ENCODE assay signal across 29 cellular contexts in genomic region chr4:25184056-25184455, GRCh38.
"Had no signal": no experiment of that assay in that cellular context is flagged by ENCODE, and none has a peak within 500 bp of the region (broad histone marks: within the 10 kb centered on the region; RNA-seq: fewer than 3 reads in every experiment).

No MANE protein-coding gene starts in this region.

- H3K9ac ChIP-seq: parathyroid adenoma had no signal

- H3K27ac Mint-ChIP-seq: activated naive CD4-positive, alpha-beta T cell treated with anti-CD3 and anti-CD28 coated beads, Interleukin-2, amount 10 ng/mL, durations not matched to agents 7 days and 5 days; activated naive CD8-positive, alpha-beta T cell treated with anti-CD3 and anti-CD28 coated beads, Interleukin-2, amount 10 ng/mL, durations not matched to agents 7 days and 5 days; mesothelial cell of epicardium; T-cell; T-helper 2 cell treated with Interferon-gamma antibody and Interleukin-4, amounts not matched to agents 5 μg/mL and 100 μg/mL, for 36 hours had no signal

- DNase-seq: activated CD4-positive, alpha-beta T cell treated with anti-CD3 and anti-CD28 coated beads for 4 hours; activated CD4-positive, alpha-beta T cell treated with anti-CD3 and anti-CD28 coated beads, Interleukin-2, amount 50 U/mL, for 4 hours; activated effector memory CD4-positive, alpha-beta T cell treated with anti-CD3 and anti-CD28 coated beads, Interleukin-2, amount 50 U/mL, for 16 hours; activated naive CD4-positive, alpha-beta T cell treated with anti-CD3 and anti-CD28 coated beads, Interleukin-2, amount 10 ng/mL, durations not matched to agents 7 days and 5 days; activated naive CD8-positive, alpha-beta T cell treated with anti-CD3 and anti-CD28 coated beads, Interleukin-2, amount 10 ng/mL, durations not matched to agents 7 days and 5 days; amniotic stem cell; brain microvascular endothelial cell; dorsolateral prefrontal cortex; effector memory CD4-positive, alpha-beta T cell; head of caudate nucleus; hippocampal formation; left cardiac atrium; mammary epithelial cell; naive thymus-derived CD4-positive, alpha-beta T cell; nucleus accumbens; psoas muscle; spleen; stimulated activated naive CD4-positive, alpha-beta T cell treated with Interleukin-2 at 50 U/mL for 16 hours; T-cell had no signal

- H3K4me1 ChIP-seq: parathyroid adenoma, psoas muscle, right atrium auricular region, spleen, tibial nerve had no signal

- H3K9me3 ChIP-seq: psoas muscle, right atrium auricular region, spleen, tibial nerve had no signal

- ATAC-seq: left cardiac atrium; naive thymus-derived CD4-positive, alpha-beta T cell; psoas muscle; T-cell had no signal

- H3K36me3 ChIP-seq: brain microvascular endothelial cell, right atrium auricular region, tibial nerve had no signal

- FAIRE-seq: astrocyte, keratinocyte had no signal

- H3K36me3 Mint-ChIP-seq: mesothelial cell of epicardium had no signal

- H3K27me3 Mint-ChIP-seq: activated naive CD4-positive, alpha-beta T cell treated with anti-CD3 and anti-CD28 coated beads, Interleukin-2, amount 10 ng/mL, durations not matched to agents 7 days and 5 days; activated naive CD8-positive, alpha-beta T cell treated with anti-CD3 and anti-CD28 coated beads, Interleukin-2, amount 10 ng/mL, durations not matched to agents 7 days and 5 days; naive thymus-derived CD4-positive, alpha-beta T cell; T-cell had no signal

- H3K4me3 ChIP-seq: coronary artery, dorsolateral prefrontal cortex, psoas muscle, right atrium auricular region, spleen, tibial nerve had no signal

- H3K27ac ChIP-seq: brain microvascular endothelial cell, coronary artery, dorsolateral prefrontal cortex, parathyroid adenoma, psoas muscle, right atrium auricular region, spleen, tibial nerve, VCaP had no signal

- H3K27me3 ChIP-seq: brain microvascular endothelial cell, dorsolateral prefrontal cortex, right atrium auricular region, spleen, tibial nerve had no signal

- H3K4me3 Mint-ChIP-seq: activated naive CD4-positive, alpha-beta T cell treated with anti-CD3 and anti-CD28 coated beads, Interleukin-2, amount 10 ng/mL, durations not matched to agents 7 days and 5 days; activated naive CD8-positive, alpha-beta T cell treated with anti-CD3 and anti-CD28 coated beads, Interleukin-2, amount 10 ng/mL, durations not matched to agents 7 days and 5 days; mesothelial cell of epicardium; naive thymus-derived CD4-positive, alpha-beta T cell; neural crest cell; T-cell; T-helper 2 cell treated with Interferon-gamma antibody and Interleukin-4, amounts not matched to agents 5 μg/mL and 100 μg/mL, for 36 hours had no signal
